ENCODE assay signal across 1 cellular context in genomic region chr1:44526295-44527073, GRCh38.
TF ChIP-seq lines count a peak whose summit lies in the region.

No MANE protein-coding gene starts in this region.

TF ChIP-seq in K562, 482 proteins besides CTCF, POLR2A, EP300 and RAD21 (continued from another document):
- no peak for TF ChIP-seq ZNF592 (IDR thresholded peaks at IDR 0.05)
- peak in 1 of 2 experiments; percentile 83; a peak in 2 of 4 replicates for TF ChIP-seq HDAC1 (IDR thresholded peaks at IDR 0.05)
- TF ChIP-seq C11orf30 (IDR thresholded peaks at IDR 0.05; ENCODE audit: low read depth) = peak; percentile 69
- TF ChIP-seq CEBPG (CRISPR knock-in tag; IDR thresholded peaks at IDR 0.05) = no peak
- TF ChIP-seq CEBPG (tag; conservative IDR thresholded peaks at IDR 0.05 in 1 of 2, IDR thresholded peaks at IDR 0.05 in 1 of 2) = no peak
- peak; percentile 72; the same call in 1 of the 2 replicates for TF ChIP-seq THRB (CRISPR knock-in tag; conservative IDR thresholded peaks at IDR 0.05)
- peak; percentile 62 for TF ChIP-seq SMARCA5 (IDR thresholded peaks at IDR 0.05)
- peak; percentile 78 for TF ChIP-seq MTA1 (IDR thresholded peaks at IDR 0.05; ENCODE audit: borderline replicate concordance)
- TF ChIP-seq HLTF (IDR thresholded peaks at IDR 0.05) = peak; percentile 77; the same call in 1 of the 2 replicates
- peak; percentile 31; the same call in 1 of the 2 replicates for TF ChIP-seq MIER1 (IDR thresholded peaks at IDR 0.05; ENCODE audit: low read depth)
- TF ChIP-seq CTBP1 (IDR thresholded peaks at IDR 0.05; ENCODE audit: borderline replicate concordance) = peak; percentile 97
- peak; percentile 47; the same call in 1 of the 2 replicates for TF ChIP-seq ELF4 (CRISPR knock-in tag; IDR thresholded peaks at IDR 0.05)
- no peak for TF ChIP-seq NONO (IDR thresholded peaks at IDR 0.05; ENCODE audit: low read depth in 2 of 2, low read length in 1 of 2)
- peak; percentile 36; the same call in 1 of the 2 replicates for TF ChIP-seq NFIC (IDR thresholded peaks at IDR 0.05)
- no peak for TF ChIP-seq FOXO4 (CRISPR knock-in tag; IDR thresholded peaks at IDR 0.05)
- TF ChIP-seq ARID4B (CRISPR knock-in tag; IDR thresholded peaks at IDR 0.05) = no peak
- peak; percentile 42; the same call in 1 of the 2 replicates for TF ChIP-seq CBFA2T2 (conservative IDR thresholded peaks at IDR 0.05)
